27 cellular contexts compared by ENCODE assay signal in the genomic region with DNA sequence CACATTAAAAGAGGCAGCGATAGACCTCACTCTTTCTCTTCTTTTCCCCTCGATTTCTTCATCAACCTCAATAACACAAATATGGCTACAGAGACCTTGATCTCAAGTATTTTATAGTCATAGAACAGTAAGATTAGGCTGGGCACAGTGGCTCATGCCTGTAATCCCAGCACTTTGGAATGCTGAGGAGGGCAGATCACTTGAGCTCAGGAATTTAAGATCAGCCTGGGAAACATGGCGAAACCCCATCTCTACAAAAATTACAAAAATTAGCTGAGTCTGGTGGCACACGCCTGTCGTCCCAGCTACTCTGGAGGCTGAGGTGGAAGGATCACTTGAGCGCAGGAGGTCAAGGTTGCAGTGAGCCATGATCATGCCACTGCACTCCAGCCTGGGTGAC. TPM values are rescaled to one million over a fixed set of nuclear protein-coding genes. Genes with fewer than 3 reads are reported as not detected.
"Had no signal": no experiment of that assay in that cellular context is flagged by ENCODE, and none has a peak within 500 bp of the region (broad histone marks: within the 10 kb centered on the region; RNA-seq: fewer than 3 reads in every experiment).

No MANE protein-coding gene starts in this region.

- H3K9me3 ChIP-seq: adrenal gland, body of pancreas had no signal

- DNase-seq: activated CD4-positive, alpha-beta T cell treated with anti-CD3 and anti-CD28 coated beads for 48 hours; activated CD4-positive, alpha-beta T cell treated with anti-CD3 and anti-CD28 coated beads, Interleukin-2, amount 50 U/mL, for 4 hours; activated CD8-positive, alpha-beta memory T cell treated with anti-CD3 and anti-CD28 coated beads, Interleukin-2, amount 50 U/mL, for 48 hours; activated CD8-positive, alpha-beta T cell treated with anti-CD3 and anti-CD28 coated beads, Interleukin-2, amount 10 ng/mL, durations not matched to agents 7 days and 5 days; activated naive CD4-positive, alpha-beta T cell treated with anti-CD3 and anti-CD28 coated beads, Interleukin-2, amount 50 U/mL, for 16 hours; activated naive CD8-positive, alpha-beta T cell treated with anti-CD3 and anti-CD28 coated beads, Interleukin-2, amount 10 ng/mL, durations not matched to agents 7 days and 5 days; activated T-cell treated with anti-CD3 and anti-CD28 coated beads, Interleukin-2, amount 50 U/mL, for 1 hour; adrenal gland; anterior cingulate cortex; body of pancreas; Kasumi-1; KBM-7; NCI-H1105 treated with DMSO at 0.1 percent for 48 hours; NCI-H1436 treated with DMSO at 0.1 percent for 48 hours; NCI-H187; NCI-H2081; NCI-H446; NCI-H524; PC-3; SHP77 treated with DMSO at 0.1 percent for 48 hours; T-helper 1 cell had no signal

- FAIRE-seq: bronchial epithelial cell, RCC 7860 had no signal

- H3K27ac ChIP-seq: adrenal gland, body of pancreas had no signal

- H3K4me3 ChIP-seq: adrenal gland, body of pancreas had no signal

- H3K27ac Mint-ChIP-seq: activated CD8-positive, alpha-beta T cell treated with anti-CD3 and anti-CD28 coated beads, Interleukin-2, amount 10 ng/mL, durations not matched to agents 7 days and 5 days; activated naive CD8-positive, alpha-beta T cell treated with anti-CD3 and anti-CD28 coated beads, Interleukin-2, amount 10 ng/mL, durations not matched to agents 7 days and 5 days had no signal

- H3K36me3 Mint-ChIP-seq: activated naive CD8-positive, alpha-beta T cell treated with anti-CD3 and anti-CD28 coated beads, Interleukin-2, amount 10 ng/mL, durations not matched to agents 7 days and 5 days had no signal

- H3K27me3 ChIP-seq: adrenal gland had no signal

- H3K9me3 Mint-ChIP-seq: activated naive CD8-positive, alpha-beta T cell treated with anti-CD3 and anti-CD28 coated beads, Interleukin-2, amount 10 ng/mL, durations not matched to agents 7 days and 5 days; central memory CD8-positive, alpha-beta T cell had no signal

- H3K36me3 ChIP-seq: adrenal gland had no signal

- ATAC-seq: activated CD4-positive, CD25-positive, alpha-beta regulatory T cell treated with anti-CD3 and anti-CD28 coated beads, Interleukin-2, amount 50 U/mL, for 24 hours; activated CD8-positive, alpha-beta T cell treated with anti-CD3 and anti-CD28 coated beads, Interleukin-2, amount 10 ng/mL, durations not matched to agents 7 days and 5 days; body of pancreas had no signal

- H3K4me3 Mint-ChIP-seq: activated CD8-positive, alpha-beta T cell treated with anti-CD3 and anti-CD28 coated beads, Interleukin-2, amount 10 ng/mL, durations not matched to agents 7 days and 5 days; activated naive CD8-positive, alpha-beta T cell treated with anti-CD3 and anti-CD28 coated beads, Interleukin-2, amount 10 ng/mL, durations not matched to agents 7 days and 5 days; central memory CD8-positive, alpha-beta T cell had no signal

- H3K4me1 Mint-ChIP-seq: activated naive CD8-positive, alpha-beta T cell treated with anti-CD3 and anti-CD28 coated beads, Interleukin-2, amount 10 ng/mL, durations not matched to agents 7 days and 5 days; central memory CD8-positive, alpha-beta T cell had no signal

- H3K4me1 ChIP-seq: adrenal gland, body of pancreas had no signal

RNA-seq across cellular contexts. Expression of gene SLN, which starts 14.6 kb away (rescaled TPM):
- total RNA-seq: activated CD8-positive, alpha-beta T cell treated with anti-CD3 and anti-CD28 coated beads, Interleukin-2, amount 10 ng/mL, durations not matched to agents 7 days and 5 days; activated naive CD8-positive, alpha-beta T cell treated with anti-CD3 and anti-CD28 coated beads, Interleukin-2, amount 10 ng/mL, durations not matched to agents 7 days and 5 days; bronchial epithelial cell; SK-MEL-5; T-helper 2 cell treated with Interferon-gamma antibody and Interleukin-4, amounts not matched to agents 100 ng/mL and 5 ng/mL, for 36 hours had no signal
